Comparison of ENCODE assay signal across 11 cellular contexts in genomic region chr6:90194371-90194841, GRCh38.
DNase-seq lines count a peak whose midpoint lies in the region; ATAC-seq lines count a peak whose summit lies in the region.
"Had no signal": no experiment of that assay in that cellular context is flagged by ENCODE, and none has a peak within 500 bp of the region (broad histone marks: within the 10 kb centered on the region; RNA-seq: fewer than 3 reads in every experiment).

No MANE protein-coding gene starts in this region.

- H3K27ac Mint-ChIP-seq in activated naive CD8-positive, alpha-beta T cell treated with anti-CD3 and anti-CD28 coated beads for 36 hours = peak overlapping the region; percentile 80
- no peak overlapping the region for H3K27ac Mint-ChIP-seq in immature natural killer cell

- H3K4me3 ChIP-seq in aorta (ENCODE audit: low read length in 2 of 2) = no peak overlapping the region

- WGBS in aorta, 2 donors = 23 to 32% methylated on average over 4 of the region's 4 CpGs

- peaks cover 17% of the 10 kb centered on the region for H3K9me3 Mint-ChIP-seq in activated naive CD8-positive, alpha-beta T cell treated with anti-CD3 and anti-CD28 coated beads for 36 hours
- H3K9me3 Mint-ChIP-seq in immature natural killer cell = no peaks in the 10 kb centered on the region

- H3K4me3 Mint-ChIP-seq in activated naive CD8-positive, alpha-beta T cell treated with anti-CD3 and anti-CD28 coated beads for 36 hours = peak overlapping the region; percentile 56
- H3K4me3 Mint-ChIP-seq in immature natural killer cell = no peak overlapping the region

- peak; percentile 30 for DNase-seq in stimulated activated CD4-positive, alpha-beta T cell treated with anti-CD3 and anti-CD28 coated beads, Interleukin-1b, Interleukin-23, amount 100 ng/mL, for 48 hours
- DNase-seq in stimulated activated CD4-positive, alpha-beta T cell treated with anti-CD3 and anti-CD28 coated beads, Interleukin-2, amount 100 ng/mL, for 48 hours = no peak
- no peak for DNase-seq in activated naive CD8-positive, alpha-beta T cell treated with anti-CD3 and anti-CD28 coated beads for 36 hours
- DNase-seq in kidney tubule cell (ENCODE audit: low spot score) (peak; percentile 30), T1000 (lab: John Stamatoyannopoulos, UW) (no peak), aorta (no peak), immature natural killer cell (no peak)
- DNase-seq: DMS153, NCI-H1105, RPMI8226 had no signal

- ATAC-seq in HG02970 (IDR thresholded peaks at IDR 0.05; ENCODE audit: low FRiP score, unreplicated experiment) = no peak
- ATAC-seq in aorta (ENCODE audit: low FRiP score) = no peak

- H3K36me3 ChIP-seq in aorta (ENCODE audit: control insufficient read depth in 1 of 2, insufficient read depth in 2 of 2, low read length in 1 of 2) = no peaks in the 10 kb centered on the region

- H3K4me1 Mint-ChIP-seq in activated naive CD8-positive, alpha-beta T cell treated with anti-CD3 and anti-CD28 coated beads for 36 hours = peaks cover 81% of the 10 kb centered on the region
- peaks cover 4 to 21% of the 10 kb centered on the region in 2 donors for H3K4me1 Mint-ChIP-seq in immature natural killer cell

- no peak overlapping the region for H3K27ac ChIP-seq in aorta (ENCODE audit: low read depth in 1 of 2, low read length in 2 of 2)

- H3K36me3 Mint-ChIP-seq in activated naive CD8-positive, alpha-beta T cell treated with anti-CD3 and anti-CD28 coated beads for 36 hours = peaks cover 59% of the 10 kb centered on the region
- peaks cover 0 to 7% (median 3%) of the 10 kb centered on the region in 3 donors for H3K36me3 Mint-ChIP-seq in immature natural killer cell

- peaks cover 0 to 6% of the 10 kb centered on the region in 2 donors for H3K4me1 ChIP-seq in aorta (ENCODE audit: control insufficient read depth in 1 of 2, insufficient read depth in 2 of 2, low read length in 2 of 2)

- intact Hi-C loops in aorta (cut with DNase I) = no loop called here

- no peaks in the 10 kb centered on the region for H3K27me3 ChIP-seq in aorta (ENCODE audit: control insufficient read depth in 1 of 2, insufficient read depth in 2 of 2, low read length in 1 of 2)

- H3K27me3 Mint-ChIP-seq in activated naive CD8-positive, alpha-beta T cell treated with anti-CD3 and anti-CD28 coated beads for 36 hours = no peaks in the 10 kb centered on the region
- H3K27me3 Mint-ChIP-seq in immature natural killer cell (ENCODE audit: low read depth in 3 of 3) = peaks cover under 1 to 5% (median 3%) of the 10 kb centered on the region in 3 donors

- H3K9me3 ChIP-seq in aorta (ENCODE audit: control insufficient read depth, low read length) = no peaks in the 10 kb centered on the region

Comparison
In these comparisons a context has a peak if more than half of its experiments do, and no peak if none do; other contexts are left out.
1. DNase-seq: peak in stimulated activated CD4-positive, alpha-beta T cell treated with anti-CD3 and anti-CD28 coated beads, Interleukin-1b, Interleukin-23, amount 100 ng/mL, for 48 hours (single experiment) and kidney tubule cell (single experiment); none in stimulated activated CD4-positive, alpha-beta T cell treated with anti-CD3 and anti-CD28 coated beads, Interleukin-2, amount 100 ng/mL, for 48 hours (0 of 2), activated naive CD8-positive, alpha-beta T cell treated with anti-CD3 and anti-CD28 coated beads for 36 hours (single experiment), T1000 (single experiment), aorta (0 of 2) and immature natural killer cell (0 of 3).